Comparison of ENCODE assay signal across 8 cellular contexts in the genomic region with DNA sequence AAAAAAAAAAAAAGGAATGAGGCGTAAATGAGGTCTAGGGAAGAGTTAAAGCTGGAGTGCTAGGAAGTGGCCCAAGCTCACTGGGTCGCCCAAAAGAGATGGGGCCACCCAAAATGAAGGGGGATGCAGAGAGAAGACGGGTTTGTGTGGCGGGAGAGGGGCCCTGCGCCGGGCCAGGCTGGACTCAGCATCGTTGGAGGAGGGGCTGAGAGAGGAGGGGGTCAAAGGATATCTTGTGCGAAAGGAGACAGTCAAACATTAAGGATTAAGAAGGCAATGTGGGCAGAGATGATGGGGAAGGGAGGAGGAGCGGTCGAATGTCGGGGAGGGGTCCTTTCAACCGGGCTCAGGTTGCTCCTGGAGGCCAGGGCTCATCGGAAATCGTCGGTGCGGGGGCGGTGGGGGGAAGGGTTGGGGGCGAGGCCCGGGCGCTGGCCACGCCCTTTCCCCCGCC. TPM values are rescaled to one million over a fixed set of nuclear protein-coding genes. Genes with fewer than 3 reads are reported as not detected.
DNase-seq lines count a peak whose midpoint lies in the region; ATAC-seq and TF ChIP-seq lines count a peak whose summit lies in the region.

No MANE protein-coding gene starts in this region.

- no peak for DNase-seq in Panc1 (ENCODE audit: low read depth, low spot score)
- no peak for DNase-seq in esophagus squamous epithelium (lab: John Stamatoyannopoulos, UW)
- no peak for DNase-seq in stimulated activated naive CD4-positive, alpha-beta T cell treated with Interleukin-2 at 50 U/mL for 16 hours (lab: John Stamatoyannopoulos, UW)
- no peak for DNase-seq in NCI-H1105 (lab: John Stamatoyannopoulos, UW)
- DNase-seq in iPS-NIHi11 (ENCODE audit: low spot score) = no peak
- DNase-seq in NCI-H2227 (lab: John Stamatoyannopoulos, UW; ENCODE audit: unreplicated experiment) = no peak

- POLR2A ChIA-PET in Panc1 (lab: Charles Lee) = interaction anchor here (0.6 kb wide), 3 partner anchors 19 to 224 kb away, joined by 5 to 8 read pairs (median 7); no protein-coding TSS in a partner anchor

- H3K27ac ChIP-seq in Panc1 (ENCODE audit: low read length) (peak overlapping the region; percentile 89), esophagus squamous epithelium (peak overlapping the region; percentile 73 to 90 (median 86)), rectal smooth muscle tissue (ENCODE audit: low read depth, low read length) (peak overlapping the region; percentile 87)

- H3K27me3 ChIP-seq in Panc1 (ENCODE audit: control insufficient read depth, insufficient read depth, low read length) = no peaks in the 10 kb centered on the region
- H3K27me3 ChIP-seq in esophagus squamous epithelium = no peaks in the 10 kb centered on the region
- H3K27me3 ChIP-seq in rectal smooth muscle tissue (ENCODE audit: control insufficient read depth, insufficient read depth, low read length) = no peaks in the 10 kb centered on the region

- no TSS peak for BruUV-seq in Panc1 (replicated peaks; lab: Mats Ljungman, UMichigan)

- WGBS in esophagus squamous epithelium, 2 donors = 1 to 3% methylated on average over 12 to 15 of the region's 22 CpGs

- TF ChIP-seq CTCF in GM12875 (IDR thresholded peaks at IDR 0.05; ENCODE audit: borderline replicate concordance, insufficient read depth, low read depth, low read length) (no peak), Panc1 (IDR thresholded peaks at IDR 0.05) (no peak), esophagus squamous epithelium (IDR thresholded peaks at IDR 0.05) (no peak)

- in situ Hi-C loops in Panc1 (cut with HindIII; ENCODE audit: low pct_unique_long_range_greater_than_20kb, low sequenced_read_pairs) = no loop called here

- CTCF ChIA-PET in Panc1 (lab: Charles Lee) = interaction anchor here (0.6 kb wide), 2 partner anchors 11 to 112 kb away, joined by 3 to 4 read pairs; no protein-coding TSS in a partner anchor

- H3K9ac ChIP-seq in rectal smooth muscle tissue (ENCODE audit: low read length) = no peak overlapping the region

- intact Hi-C loops in Panc1 (cut with micrococcal nuclease; ENCODE audit: unreplicated experiment) (no loop called here), esophagus squamous epithelium (cut with DNase I) (loop anchor here (5.0 kb wide), 1 partner anchor 57 kb away; a partner anchor contains a TSS)

- no peaks in the 10 kb centered on the region for H3K4me1 ChIP-seq in Panc1 (ENCODE audit: control insufficient read depth, insufficient read depth, low read length)
- peaks cover 10 to 32% (median 11%) of the 10 kb centered on the region in 3 donors for H3K4me1 ChIP-seq in esophagus squamous epithelium
- no peaks in the 10 kb centered on the region for H3K4me1 ChIP-seq in rectal smooth muscle tissue (ENCODE audit: control insufficient read depth, insufficient read depth, low read length)

- TF ChIP-seq POLR2A in esophagus squamous epithelium (IDR thresholded peaks at IDR 0.05) = no peak

- H3K4me3 ChIP-seq in GM12875 (ENCODE audit: low read depth, low read length) (peak overlapping the region; percentile 54), Panc1 (ENCODE audit: low read depth in 2 of 2, low read length in 2 of 2) (peak overlapping the region; percentile 46 to 61), esophagus squamous epithelium (peak overlapping the region; percentile 27 to 68 (median 52)), rectal smooth muscle tissue (ENCODE audit: low read length) (peak overlapping the region; percentile 92)

- H3K9me3 ChIP-seq in Panc1 (ENCODE audit: control insufficient read depth, insufficient read depth, low read depth, low read length) (no peaks in the 10 kb centered on the region), esophagus squamous epithelium (no peaks in the 10 kb centered on the region)

- peak; percentile 22; the same call in 1 of the 2 replicates for ATAC-seq in Panc1

- H3K36me3 ChIP-seq in Panc1 (ENCODE audit: control insufficient read depth, insufficient read depth, low read length) (peaks cover 4% of the 10 kb centered on the region; the same call in 1 of the 2 replicates), esophagus squamous epithelium (no peaks in the 10 kb centered on the region), rectal smooth muscle tissue (ENCODE audit: control insufficient read depth, insufficient read depth, low read length) (no peaks in the 10 kb centered on the region)

RNA-seq across cellular contexts. Expression of a gene that starts 0.8 kb away (rescaled TPM):
- total RNA-seq in Panc1 (2021; ENCODE audit: unreplicated experiment) (44.9 TPM), esophagus squamous epithelium (10 to 100 TPM; 21.4 to 35.4 (median 28.5) TPM)
- 64.9 TPM for polyA plus RNA-seq in Panc1 (2012; ENCODE audit: insufficient read length)

RNA-seq across cellular contexts. Expression of a gene that starts 22.3 kb away (rescaled TPM):
- total RNA-seq in Panc1 (2021; ENCODE audit: unreplicated experiment) = not detected
- polyA plus RNA-seq in Panc1 (2012; ENCODE audit: insufficient read length) = 0.33 TPM
- 1 to 10 TPM in 1 of 4 donors, under 1 TPM in 1, not detected in 2; 0.38 to 1.3 TPM for total RNA-seq in esophagus squamous epithelium

RNA-seq across cellular contexts. Expression of a gene that starts 34.5 kb away (rescaled TPM):
- total RNA-seq in Panc1 (2021; ENCODE audit: unreplicated experiment) (30.3 TPM), esophagus squamous epithelium (10 to 100 TPM; 14.7 to 30.3 (median 24.1) TPM)
- polyA plus RNA-seq in Panc1 (2012; ENCODE audit: insufficient read length) = 47.0 TPM

RNA-seq across cellular contexts. Expression of a gene that starts 57.9 kb away (rescaled TPM):
- total RNA-seq in Panc1 (2021; ENCODE audit: unreplicated experiment) = 29.0 TPM
- polyA plus RNA-seq in Panc1 (2012; ENCODE audit: insufficient read length) = 41.0 TPM
- 10 to 100 TPM; 39.6 to 63.2 (median 44.0) TPM for total RNA-seq in esophagus squamous epithelium

RNA-seq across cellular contexts. Expression of a gene that starts 58.1 kb away (rescaled TPM):
- total RNA-seq in Panc1 (2021; ENCODE audit: unreplicated experiment) = 16.5 TPM
- polyA plus RNA-seq in Panc1 (2012; ENCODE audit: insufficient read length) = 17.7 TPM
- total RNA-seq in esophagus squamous epithelium = 10 to 100 TPM; 23.6 to 35.6 (median 27.3) TPM
